8 cellular contexts compared by ENCODE assay signal in genomic region chr7:130441408-130441854, GRCh38.
DNase-seq lines count a peak whose midpoint lies in the region; TF ChIP-seq lines count a peak whose summit lies in the region.

No MANE protein-coding gene starts in this region.

- in situ Hi-C loops in GM13977 (cut with MboI; ENCODE audit: low pct_unique_long_range_greater_than_20kb, low sequenced_read_pairs, unreplicated experiment) = no loop called here

- H3K4me1 ChIP-seq in DOHH2 (ENCODE audit: control insufficient read depth, low read length) (peaks cover 24% of the 10 kb centered on the region), rectal smooth muscle tissue (ENCODE audit: control insufficient read depth, insufficient read depth, low read length) (peaks cover 7% of the 10 kb centered on the region)

- peak overlapping the region; percentile 51 for H3K9ac ChIP-seq in rectal smooth muscle tissue (ENCODE audit: low read length)

- H3K36me3 ChIP-seq in DOHH2 (ENCODE audit: control insufficient read depth, low read length) = peaks cover 10% of the 10 kb centered on the region
- peaks cover 3% of the 10 kb centered on the region; the same call in 1 of the 2 replicates for H3K36me3 ChIP-seq in WERI-Rb-1
- H3K36me3 ChIP-seq in rectal smooth muscle tissue (ENCODE audit: control insufficient read depth, insufficient read depth, low read length) = no peaks in the 10 kb centered on the region

- DNase-seq in NCI-H1417 (lab: John Stamatoyannopoulos, UW) (peak; percentile 95 to 100 (median 99)), WERI-Rb-1 (peak; percentile 69), globus pallidus (ENCODE audit: low spot score) (peak; percentile 50), GM13977 (ENCODE audit: low spot score) (no peak), CD1c-positive myeloid dendritic cell (ENCODE audit: extremely low spot score) (no peak)
- no peak for DNase-seq in stimulated activated CD4-positive, alpha-beta T cell treated with anti-CD3 and anti-CD28 coated beads, Interleukin-4, amount 100 ng/mL, for 1 hour

- peak overlapping the region; percentile 95 for H3K4me2 ChIP-seq in DOHH2 (ENCODE audit: low read length)

- H3K9me3 ChIP-seq in DOHH2 (ENCODE audit: control insufficient read depth, insufficient read depth, low read length) = peaks cover 8% of the 10 kb centered on the region; the same call in 1 of the 2 replicates
- peaks cover 8% of the 10 kb centered on the region for H3K9me3 ChIP-seq in WERI-Rb-1 (ENCODE audit: severe bottlenecking)

- H3F3A ChIP-seq in DOHH2 (ENCODE audit: control insufficient read depth, insufficient read depth) = no peaks in the 10 kb centered on the region

- H3K27ac ChIP-seq in DOHH2 (ENCODE audit: low read depth, low read length) (peak overlapping the region; percentile 84), WERI-Rb-1 (peak overlapping the region; percentile 100), rectal smooth muscle tissue (ENCODE audit: low read depth, low read length) (peak overlapping the region; percentile 87)

- H3K79me2 ChIP-seq in DOHH2 (ENCODE audit: control insufficient read depth, low read length) = peaks cover 26% of the 10 kb centered on the region

- H4K20me1 ChIP-seq in DOHH2 (ENCODE audit: control insufficient read depth, insufficient read depth, low read depth, low read length) = no peaks in the 10 kb centered on the region

- H3K9me2 ChIP-seq in DOHH2 (replicated peaks; ENCODE audit: control insufficient read depth, low read length) = no peaks in the 10 kb centered on the region

- TF ChIP-seq CTCF in DOHH2 (IDR thresholded peaks at IDR 0.05; ENCODE audit: low read depth, low read length, poor library complexity, severe bottlenecking) = no peak
- no peak for TF ChIP-seq CTCF in WERI-Rb-1 (IDR thresholded peaks at IDR 0.05; ENCODE audit: low read depth, low read length)
- TF ChIP-seq CTCF in GM13977 (IDR thresholded peaks at IDR 0.05; ENCODE audit: extremely low read depth, insufficient read depth, missing control alignments) = no peak

- no peaks in the 10 kb centered on the region for H3K27me3 ChIP-seq in DOHH2 (ENCODE audit: control insufficient read depth, low read length)
- no peaks in the 10 kb centered on the region for H3K27me3 ChIP-seq in WERI-Rb-1 (ENCODE audit: insufficient read depth, low read depth, severe bottlenecking)
- H3K27me3 ChIP-seq in rectal smooth muscle tissue (ENCODE audit: control insufficient read depth, insufficient read depth, low read length) = no peaks in the 10 kb centered on the region

- H3K4me3 ChIP-seq in DOHH2 (ENCODE audit: low read length) (peak overlapping the region; percentile 89), WERI-Rb-1 (ENCODE audit: low read depth, low read length) (peak overlapping the region; percentile 66), rectal smooth muscle tissue (ENCODE audit: low read length) (peak overlapping the region; percentile 96)

Comparison
In these comparisons a context has a peak if more than half of its experiments do, and no peak if none do; other contexts are left out.
1. DNase-seq: peak in NCI-H1417 (3 of 3), WERI-Rb-1 (single experiment) and globus pallidus (single experiment); none in stimulated activated CD4-positive, alpha-beta T cell treated with anti-CD3 and anti-CD28 coated beads, Interleukin-4, amount 100 ng/mL, for 1 hour (single experiment), GM13977 (single experiment) and CD1c-positive myeloid dendritic cell (single experiment).
2. Peak in every context shown above with its lines, with median percentiles within 50 percentile points of each other: H3K27ac ChIP-seq and H3K4me3 ChIP-seq.